25 cellular contexts compared by ENCODE assay signal in genomic region chr21:32350981-32351380, GRCh38. TPM values are rescaled to one million over a fixed set of nuclear protein-coding genes. Genes with fewer than 3 reads are reported as not detected.
DNase-seq lines count a peak whose midpoint lies in the region; ATAC-seq and TF ChIP-seq lines count a peak whose summit lies in the region.
"Had no signal": no experiment of that assay in that cellular context is flagged by ENCODE, and none has a peak within 500 bp of the region (broad histone marks: within the 10 kb centered on the region; RNA-seq: fewer than 3 reads in every experiment).

No MANE protein-coding gene starts in this region.

- H3K36me3 Mint-ChIP-seq in MCF 10A (ENCODE audit: insufficient read depth, unreplicated experiment) (peaks cover 85% of the 10 kb centered on the region), nephron progenitor cell (ENCODE audit: low read depth) (peaks cover 79% of the 10 kb centered on the region)

- H3K4me3 Mint-ChIP-seq in MCF 10A (ENCODE audit: unreplicated experiment) (no peak overlapping the region), nephron progenitor cell (no peak overlapping the region)
- H3K4me3 Mint-ChIP-seq: CD4-positive, alpha-beta memory T cell had no signal

- CTCF ChIA-PET in MCF 10A (lab: Yijun Ruan, JAX): interaction anchor here (1.5 kb wide), 1 partner anchor 10 kb away, joined by 4 read pairs; no protein-coding TSS in a partner anchor

- no peak for DNase-seq in breast epithelium (ENCODE audit: low spot score in 2 of 2)
- no peak for DNase-seq in MCF 10A (ENCODE audit: unreplicated experiment)
- DNase-seq in dermis blood vessel endothelial cell: peak; percentile 42
- no peak for DNase-seq in nephron progenitor cell
- DNase-seq in transverse colon: no peak
- DNase-seq: Calu3; CD4-positive, alpha-beta memory T cell; DMS53; EL; GM23248; HCEC 1CT; NCI-H1092 treated with DMSO at 0.1 percent for 48 hours; NCI-H1694; NCI-H2081 treated with DMSO at 0.1 percent for 48 hours; NCI-H748 treated with DMSO at 0.1 percent for 48 hours; NK-92 treated with Interleukin-12 subunit alpha and Interleukin-12 subunit beta, amount 100 ng/mL, for 24 hours; SHP77 treated with DMSO at 0.1 percent for 48 hours had no signal

- H3K36me3 ChIP-seq in breast epithelium (peaks cover 7% of the 10 kb centered on the region), transverse colon (peaks cover 0 to 70% (median 25%) of the 10 kb centered on the region in 4 donors)

- POLR2A ChIA-PET in MCF 10A (lab: Yijun Ruan, JAX): no interaction called here

- H3K9me3 ChIP-seq in breast epithelium: no peaks in the 10 kb centered on the region
- no peaks in the 10 kb centered on the region for H3K9me3 ChIP-seq in transverse colon
- H3K9me3 ChIP-seq: A549 had no signal

- WGBS in transverse colon (ENCODE audit: low coverage in 1 of 2), 2 donors: 87 to 89% methylated on average over 5 to 13 of the region's 13 CpGs

- in situ Hi-C loops in transverse colon (cut with MboI; ENCODE audit: low pct_ligation_motif_present in 1 of 4, low pct_unique_long_range_greater_than_20kb in 1 of 4, low sequenced_read_pairs in 3 of 4): no loop called here

- TF ChIP-seq POLR2A in breast epithelium (IDR thresholded peaks at IDR 0.05) (no peak), transverse colon (IDR thresholded peaks at IDR 0.05) (no peak)

- no peak for TF ChIP-seq EP300 in transverse colon (IDR thresholded peaks at IDR 0.05; ENCODE audit: low read depth)

- no peak overlapping the region for H3K4me3 ChIP-seq in breast epithelium
- no peak overlapping the region for H3K4me3 ChIP-seq in transverse colon
- H3K4me3 ChIP-seq: A549, GM12878, GM23248 had no signal

- intact Hi-C loops in breast epithelium (cut with DNase I; ENCODE audit: low total_unique reads) (no loop called here), MCF 10A (cut with micrococcal nuclease) (no loop called here), transverse colon (cut with DNase I; ENCODE audit: low total_unique reads) (no loop called here)

- H3K27me3 ChIP-seq in breast epithelium (no peaks in the 10 kb centered on the region), transverse colon (no peaks in the 10 kb centered on the region)

- H3K4me1 Mint-ChIP-seq in MCF 10A (ENCODE audit: insufficient read depth, unreplicated experiment) (no peaks in the 10 kb centered on the region), nephron progenitor cell (no peaks in the 10 kb centered on the region)
- H3K4me1 Mint-ChIP-seq: CD4-positive, alpha-beta memory T cell had no signal

- H3K9me3 Mint-ChIP-seq in MCF 10A (ENCODE audit: unreplicated experiment): no peaks in the 10 kb centered on the region
- H3K9me3 Mint-ChIP-seq in nephron progenitor cell: no peaks in the 10 kb centered on the region
- H3K9me3 Mint-ChIP-seq: CD4-positive, alpha-beta memory T cell had no signal

- H3K27ac Mint-ChIP-seq in MCF 10A (ENCODE audit: low read depth, unreplicated experiment): no peak overlapping the region
- peak overlapping the region; percentile 66 for H3K27ac Mint-ChIP-seq in nephron progenitor cell

- H3K27ac ChIP-seq in breast epithelium (peak overlapping the region; percentile 45 to 48), transverse colon (no peak overlapping the region)
- H3K27ac ChIP-seq: A549, GM23248 had no signal

- H3K27me3 Mint-ChIP-seq in MCF 10A (ENCODE audit: insufficient read depth, unreplicated experiment): no peaks in the 10 kb centered on the region
- H3K27me3 Mint-ChIP-seq in nephron progenitor cell (ENCODE audit: low read depth, poor library complexity): no peaks in the 10 kb centered on the region
- H3K27me3 Mint-ChIP-seq: CD4-positive, alpha-beta memory T cell had no signal

- TF ChIP-seq CTCF in breast epithelium (IDR thresholded peaks at IDR 0.05) (no peak), MCF 10A (IDR thresholded peaks at IDR 0.05; ENCODE audit: unreplicated experiment) (no peak), nephron progenitor cell (IDR thresholded peaks at IDR 0.05) (no peak), transverse colon (IDR thresholded peaks at IDR 0.05) (no peak)

- no peaks in the 10 kb centered on the region for H3K4me1 ChIP-seq in breast epithelium
- no peaks in the 10 kb centered on the region for H3K4me1 ChIP-seq in transverse colon
- H3K4me1 ChIP-seq: A549 had no signal

- ATAC-seq in HG03175 (IDR thresholded peaks at IDR 0.05; ENCODE audit: unreplicated experiment): no peak
- no peak for ATAC-seq in GM18867 (IDR thresholded peaks at IDR 0.05; ENCODE audit: unreplicated experiment)
- ATAC-seq: A549, GM12878 had no signal

- BruUV-seq in MCF 10A (replicated peaks; lab: Mats Ljungman, UMichigan): no TSS peak

RNA-seq across cellular contexts. Expression of gene URB1, which starts 41.8 kb away (rescaled TPM):
- total RNA-seq in breast epithelium: 10 to 100 TPM; 12.8 to 22.2 (median 20.6) TPM
- total RNA-seq in MCF 10A (2022): 32.3 and 43.5 TPM in 2 replicates
- total RNA-seq in dermis blood vessel endothelial cell: 18.5 and 27.6 TPM in 2 replicates
- 1 to 10 TPM; 6.4 to 8.7 (median 7.3) TPM for total RNA-seq in transverse colon

RNA-seq across cellular contexts. Expression of gene MRAP, which starts 52.3 kb away (rescaled TPM):
- total RNA-seq in breast epithelium (10 to 100 TPM in 1 of 3 donors, 1 to 10 TPM in 2; 5.1 to 23.4 (median 8.8) TPM), MCF 10A (2022) (not detected in 2 replicates), dermis blood vessel endothelial cell (not detected in 2 replicates), transverse colon (not detected)
- total RNA-seq: Calu3; CD4-positive, alpha-beta memory T cell; GM12878; GM23248; LHCN-M2; NCI-H460; OCI-LY7; RPMI7951 had no signal

Comparison
In these comparisons a context has a peak if more than half of its experiments do, and no peak if none do; other contexts are left out.
1. H3K27ac ChIP-seq: peak in breast epithelium (2 of 2); none in transverse colon (0 of 4).